ENCODE assay signal across 1 cellular context in the genomic region with DNA sequence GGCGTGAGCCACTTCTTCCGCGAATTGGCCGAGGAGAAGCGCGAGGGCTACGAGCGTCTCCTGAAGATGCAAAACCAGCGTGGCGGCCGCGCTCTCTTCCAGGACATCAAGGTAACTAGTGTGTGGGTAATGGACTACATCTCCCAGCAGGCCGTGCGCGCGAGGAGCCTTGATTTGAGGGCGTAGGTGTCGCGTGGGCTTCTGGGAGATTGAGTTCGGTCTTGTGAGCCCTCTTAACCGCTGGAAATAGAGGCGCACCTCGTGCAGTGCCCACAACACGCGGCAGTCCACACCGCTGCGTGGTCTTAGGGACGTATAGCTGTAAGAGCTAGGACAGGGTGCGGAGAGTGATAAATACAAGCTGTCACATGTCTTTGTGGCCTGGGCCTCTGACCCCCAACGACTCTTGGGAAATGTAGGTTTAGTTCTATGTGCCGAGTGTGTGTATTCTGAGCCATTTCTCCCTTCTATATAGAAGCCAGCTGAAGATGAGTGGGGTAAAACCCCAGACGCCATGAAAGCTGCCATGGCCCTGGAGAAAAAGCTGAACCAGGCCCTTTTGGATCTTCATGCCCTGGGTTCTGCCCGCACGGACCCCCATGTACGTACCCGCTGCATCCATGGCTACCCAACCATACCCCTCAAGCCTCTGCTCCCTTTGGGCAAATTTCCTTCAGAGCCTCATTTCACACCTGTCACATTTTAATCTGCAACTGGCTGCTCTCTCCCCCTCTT.
TF ChIP-seq lines count a peak whose summit lies in the region.

No MANE protein-coding gene starts in this region.

TF ChIP-seq in K562, 482 proteins besides CTCF, POLR2A, EP300 and RAD21 (continued from another document and continues in another):
- TF ChIP-seq, protein P1, sequence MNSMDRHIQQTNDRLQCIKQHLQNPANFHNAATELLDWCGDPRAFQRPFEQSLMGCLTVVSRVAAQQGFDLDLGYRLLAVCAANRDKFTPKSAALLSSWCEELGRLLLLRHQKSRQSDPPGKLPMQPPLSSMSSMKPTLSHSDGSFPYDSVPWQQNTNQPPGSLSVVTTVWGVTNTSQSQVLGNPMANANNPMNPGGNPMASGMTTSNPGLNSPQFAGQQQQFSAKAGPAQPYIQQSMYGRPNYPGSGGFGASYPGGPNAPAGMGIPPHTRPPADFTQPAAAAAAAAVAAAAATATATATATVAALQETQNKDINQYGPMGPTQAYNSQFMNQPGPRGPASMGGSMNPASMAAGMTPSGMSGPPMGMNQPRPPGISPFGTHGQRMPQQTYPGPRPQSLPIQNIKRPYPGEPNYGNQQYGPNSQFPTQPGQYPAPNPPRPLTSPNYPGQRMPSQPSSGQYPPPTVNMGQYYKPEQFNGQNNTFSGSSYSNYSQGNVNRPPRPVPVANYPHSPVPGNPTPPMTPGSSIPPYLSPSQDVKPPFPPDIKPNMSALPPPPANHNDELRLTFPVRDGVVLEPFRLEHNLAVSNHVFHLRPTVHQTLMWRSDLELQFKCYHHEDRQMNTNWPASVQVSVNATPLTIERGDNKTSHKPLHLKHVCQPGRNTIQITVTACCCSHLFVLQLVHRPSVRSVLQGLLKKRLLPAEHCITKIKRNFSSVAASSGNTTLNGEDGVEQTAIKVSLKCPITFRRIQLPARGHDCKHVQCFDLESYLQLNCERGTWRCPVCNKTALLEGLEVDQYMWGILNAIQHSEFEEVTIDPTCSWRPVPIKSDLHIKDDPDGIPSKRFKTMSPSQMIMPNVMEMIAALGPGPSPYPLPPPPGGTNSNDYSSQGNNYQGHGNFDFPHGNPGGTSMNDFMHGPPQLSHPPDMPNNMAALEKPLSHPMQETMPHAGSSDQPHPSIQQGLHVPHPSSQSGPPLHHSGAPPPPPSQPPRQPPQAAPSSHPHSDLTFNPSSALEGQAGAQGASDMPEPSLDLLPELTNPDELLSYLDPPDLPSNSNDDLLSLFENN (IDR thresholded peaks at IDR 0.05; ENCODE audit: low read depth in 2 of 2, low read length in 2 of 2), result peak in 1 of 2 experiments; percentile 21; a peak in 1 of 4 replicates
- TF ChIP-seq FOXA3 (CRISPR knock-in tag; conservative IDR thresholded peaks at IDR 0.05 in 1 of 2, IDR thresholded peaks at IDR 0.05 in 1 of 2), result no peak; a peak in 1 of 4 replicates
- TF ChIP-seq, protein P2, sequence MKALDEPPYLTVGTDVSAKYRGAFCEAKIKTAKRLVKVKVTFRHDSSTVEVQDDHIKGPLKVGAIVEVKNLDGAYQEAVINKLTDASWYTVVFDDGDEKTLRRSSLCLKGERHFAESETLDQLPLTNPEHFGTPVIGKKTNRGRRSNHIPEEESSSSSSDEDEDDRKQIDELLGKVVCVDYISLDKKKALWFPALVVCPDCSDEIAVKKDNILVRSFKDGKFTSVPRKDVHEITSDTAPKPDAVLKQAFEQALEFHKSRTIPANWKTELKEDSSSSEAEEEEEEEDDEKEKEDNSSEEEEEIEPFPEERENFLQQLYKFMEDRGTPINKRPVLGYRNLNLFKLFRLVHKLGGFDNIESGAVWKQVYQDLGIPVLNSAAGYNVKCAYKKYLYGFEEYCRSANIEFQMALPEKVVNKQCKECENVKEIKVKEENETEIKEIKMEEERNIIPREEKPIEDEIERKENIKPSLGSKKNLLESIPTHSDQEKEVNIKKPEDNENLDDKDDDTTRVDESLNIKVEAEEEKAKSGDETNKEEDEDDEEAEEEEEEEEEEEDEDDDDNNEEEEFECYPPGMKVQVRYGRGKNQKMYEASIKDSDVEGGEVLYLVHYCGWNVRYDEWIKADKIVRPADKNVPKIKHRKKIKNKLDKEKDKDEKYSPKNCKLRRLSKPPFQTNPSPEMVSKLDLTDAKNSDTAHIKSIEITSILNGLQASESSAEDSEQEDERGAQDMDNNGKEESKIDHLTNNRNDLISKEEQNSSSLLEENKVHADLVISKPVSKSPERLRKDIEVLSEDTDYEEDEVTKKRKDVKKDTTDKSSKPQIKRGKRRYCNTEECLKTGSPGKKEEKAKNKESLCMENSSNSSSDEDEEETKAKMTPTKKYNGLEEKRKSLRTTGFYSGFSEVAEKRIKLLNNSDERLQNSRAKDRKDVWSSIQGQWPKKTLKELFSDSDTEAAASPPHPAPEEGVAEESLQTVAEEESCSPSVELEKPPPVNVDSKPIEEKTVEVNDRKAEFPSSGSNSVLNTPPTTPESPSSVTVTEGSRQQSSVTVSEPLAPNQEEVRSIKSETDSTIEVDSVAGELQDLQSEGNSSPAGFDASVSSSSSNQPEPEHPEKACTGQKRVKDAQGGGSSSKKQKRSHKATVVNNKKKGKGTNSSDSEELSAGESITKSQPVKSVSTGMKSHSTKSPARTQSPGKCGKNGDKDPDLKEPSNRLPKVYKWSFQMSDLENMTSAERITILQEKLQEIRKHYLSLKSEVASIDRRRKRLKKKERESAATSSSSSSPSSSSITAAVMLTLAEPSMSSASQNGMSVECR (CRISPR knock-in tag; IDR thresholded peaks at IDR 0.05), result peak; percentile 80
- no peak; the same call in 1 of the 2 replicates for TF ChIP-seq ZBTB9 (CRISPR knock-in tag; IDR thresholded peaks at IDR 0.05)
- peak; percentile 27 for TF ChIP-seq TAF1 (IDR thresholded peaks at IDR 0.05; ENCODE audit: control insufficient read depth, extremely low read depth, insufficient read depth, low read length, severe bottlenecking)
- TF ChIP-seq MGA (IDR thresholded peaks at IDR 0.05), result peak; percentile 50; the same call in 1 of the 2 replicates
- no peak for TF ChIP-seq CBX8 (IDR thresholded peaks at IDR 0.05; ENCODE audit: borderline replicate concordance, extremely low read depth, low read depth, low read length, poor library complexity, severe bottlenecking)
- no peak for TF ChIP-seq ZNF217 (CRISPR knock-in tag; IDR thresholded peaks at IDR 0.05)
- TF ChIP-seq HDAC3 (IDR thresholded peaks at IDR 0.05; ENCODE audit: borderline replicate concordance, partially characterized antibody), result peak; percentile 14
- TF ChIP-seq ELK3 (CRISPR knock-in tag; IDR thresholded peaks at IDR 0.05), result 0 out of 2 replicates have a peak, but pooled peaks have one; percentile 9
- no peak for TF ChIP-seq TSHZ1 (CRISPR knock-in tag; IDR thresholded peaks at IDR 0.05)
- no peak for TF ChIP-seq ZNF583 (CRISPR knock-in tag; IDR thresholded peaks at IDR 0.05)
- no peak for TF ChIP-seq MYNN (IDR thresholded peaks at IDR 0.05)
- TF ChIP-seq MYNN (CRISPR knock-in tag; IDR thresholded peaks at IDR 0.05), result no peak
- TF ChIP-seq GTF2A2 (tag; IDR thresholded peaks at IDR 0.05), result no peak
- TF ChIP-seq EGR1 (conservative IDR thresholded peaks at IDR 0.05), result 0 out of 2 replicates have a peak, but pooled peaks have one; percentile 4
- TF ChIP-seq ZNF133 (CRISPR knock-in tag; IDR thresholded peaks at IDR 0.05), result no peak
- TF ChIP-seq GTF2F1 (IDR thresholded peaks at IDR 0.05; ENCODE audit: low read depth, low read length), result no peak
- TF ChIP-seq HNRNPUL1 (IDR thresholded peaks at IDR 0.05; ENCODE audit: low read length), result no peak
- TF ChIP-seq POLR2H (tag; IDR thresholded peaks at IDR 0.05; ENCODE audit: low read depth), result no peak
